Comparison of ENCODE assay signal across 28 cellular contexts in genomic region chr9:3735251-3735650, GRCh38.
"Had no signal": no experiment of that assay in that cellular context is flagged by ENCODE, and none has a peak within 500 bp of the region (broad histone marks: within the 10 kb centered on the region; RNA-seq: fewer than 3 reads in every experiment).

No MANE protein-coding gene starts in this region.

- H3K4me3 ChIP-seq: ascending aorta, body of pancreas, K562, PC-9, SK-N-MC had no signal

- H3K27ac ChIP-seq: ascending aorta, body of pancreas, PC-9, SK-N-MC, VCaP had no signal

- H3K27me3 ChIP-seq: ascending aorta, body of pancreas had no signal

- FAIRE-seq: bronchial epithelial cell, K562, TTC549 had no signal

- ATAC-seq: activated CD4-positive, alpha-beta T cell treated with anti-CD3 and anti-CD28 coated beads for 36 hours; activated naive CD4-positive, alpha-beta T cell treated with anti-CD3 and anti-CD28 coated beads, Interleukin-2, amount 50 U/mL, for 72 hours; activated naive CD8-positive, alpha-beta T cell treated with anti-CD3 and anti-CD28 coated beads, Interleukin-2, amount 50 U/mL, for 24 hours; activated T-cell treated with anti-CD3 and anti-CD28 coated beads, Interleukin-2, amount 50 U/mL, for 4 hours; body of pancreas; K562; Right ventricle myocardium inferior; T-cell had no signal

- H3K4me3 Mint-ChIP-seq: activated CD4-positive, alpha-beta T cell treated with anti-CD3 and anti-CD28 coated beads for 36 hours; activated naive CD8-positive, alpha-beta T cell treated with anti-CD3 and anti-CD28 coated beads, Interleukin-2, amount 50 U/mL, for 24 hours; activated T-cell treated with anti-CD3 and anti-CD28 coated beads, Interleukin-2, amount 50 U/mL, for 4 hours; T-cell had no signal

- H3K9me3 ChIP-seq: ascending aorta, body of pancreas had no signal

- H3K27ac Mint-ChIP-seq: activated CD4-positive, alpha-beta T cell treated with anti-CD3 and anti-CD28 coated beads for 36 hours; activated naive CD4-positive, alpha-beta T cell treated with anti-CD3 and anti-CD28 coated beads, Interleukin-2, amount 50 U/mL, for 72 hours; activated naive CD8-positive, alpha-beta T cell treated with anti-CD3 and anti-CD28 coated beads, Interleukin-2, amount 50 U/mL, for 24 hours; T-cell had no signal

- H3K36me3 Mint-ChIP-seq: activated naive CD4-positive, alpha-beta T cell treated with anti-CD3 and anti-CD28 coated beads, Interleukin-2, amount 50 U/mL, for 72 hours; T-cell had no signal

- H3K4me2 ChIP-seq: PC-9 had no signal

- H2AFZ ChIP-seq: PC-9 had no signal

- H3K4me1 ChIP-seq: body of pancreas had no signal

- H3K27me3 Mint-ChIP-seq: activated naive CD8-positive, alpha-beta T cell treated with anti-CD3 and anti-CD28 coated beads, Interleukin-2, amount 50 U/mL, for 24 hours; T-cell had no signal

- DNase-seq: activated CD4-positive, alpha-beta T cell treated with anti-CD3 and anti-CD28 coated beads for 36 hours; activated CD4-positive, alpha-beta T cell treated with anti-CD3 and anti-CD28 coated beads, Interleukin-2, amount 50 U/mL, for 4 hours; activated CD4-positive, CD25-positive, alpha-beta regulatory T cell; activated CD8-positive, alpha-beta memory T cell treated with anti-CD3 and anti-CD28 coated beads for 24 hours; activated effector memory CD4-positive, alpha-beta T cell treated with anti-CD3 and anti-CD28 coated beads, Interleukin-2, amount 50 U/mL, for 16 hours; activated naive CD4-positive, alpha-beta T cell treated with Interleukin-2 at 50 U/mL for 16 hours; activated naive CD8-positive, alpha-beta T cell treated with anti-CD3 and anti-CD28 coated beads, Interleukin-2, amount 50 U/mL, for 24 hours; activated T-cell treated with anti-CD3 and anti-CD28 coated beads, Interleukin-2, amount 50 U/mL, for 4 hours; amniotic stem cell; body of pancreas; central memory CD4-positive, alpha-beta T cell; Karpas-422; NCI-H1092; NCI-H1417; NCI-H1930; NCI-H510A treated with DMSO at 0.1 percent for 48 hours; PC-9; T-cell; T-helper 2 cell; T1000 had no signal

- H3K36me3 ChIP-seq: ascending aorta had no signal

- H3K9me3 Mint-ChIP-seq: activated naive CD4-positive, alpha-beta T cell treated with anti-CD3 and anti-CD28 coated beads, Interleukin-2, amount 50 U/mL, for 72 hours; activated naive CD8-positive, alpha-beta T cell treated with anti-CD3 and anti-CD28 coated beads, Interleukin-2, amount 50 U/mL, for 24 hours; activated T-cell treated with anti-CD3 and anti-CD28 coated beads, Interleukin-2, amount 50 U/mL, for 4 hours; T-cell had no signal
